Comparison of ENCODE assay signal across 31 cellular contexts in the genomic region with DNA sequence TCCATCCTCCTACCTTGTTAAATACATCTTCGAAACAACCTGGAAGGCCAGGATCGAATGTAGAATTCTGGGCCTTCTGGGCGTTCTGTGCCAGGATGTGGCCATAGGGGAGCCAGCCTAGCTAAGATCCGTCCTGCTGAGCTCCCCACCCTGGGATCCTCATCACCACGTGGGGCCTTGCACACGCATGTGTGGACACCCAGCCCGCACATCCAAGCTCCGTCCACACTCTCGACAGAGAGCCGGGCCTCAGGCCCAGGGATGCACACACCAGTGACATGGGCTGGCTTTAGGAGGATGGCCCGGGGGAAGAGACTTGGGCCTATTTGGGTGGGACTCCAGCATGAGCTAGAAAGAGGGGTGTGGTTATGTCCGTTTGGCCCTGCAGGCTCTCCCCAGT.
"Had no signal": no experiment of that assay in that cellular context is flagged by ENCODE, and none has a peak within 500 bp of the region (broad histone marks: within the 10 kb centered on the region; RNA-seq: fewer than 3 reads in every experiment).

No MANE protein-coding gene starts in this region.

- H3K9me3 ChIP-seq: colonic mucosa, esophagus squamous epithelium, left lung, psoas muscle, testis, tibial artery had no signal

- H3K27ac ChIP-seq: colonic mucosa, epithelial cell of prostate, esophagus squamous epithelium, heart right ventricle, left lung, neural progenitor cell, psoas muscle, testis, tibial artery had no signal

- H3K4me3 ChIP-seq: colonic mucosa, esophagus squamous epithelium, heart right ventricle, left lung, neural progenitor cell, psoas muscle, testis, tibial artery had no signal

- H3K4me1 Mint-ChIP-seq: endodermal cell; naive thymus-derived CD4-positive, alpha-beta T cell; nephron had no signal

- H3K9me3 Mint-ChIP-seq: dendritic cell treated with granulocyte-macrophage colony-stimulating factor and Interleukin-4, amounts not matched to agents 40 ng/mL and 50 ng/mL, for 4 days; type B pancreatic cell had no signal

- DNase-seq: colonic mucosa; effector CD8-positive, alpha-beta T cell; endodermal cell; esophagus squamous epithelium; foreskin melanocyte; glutamatergic neuron; heart right ventricle; hippocampal formation; left cardiac atrium; mammary epithelial cell; mesendoderm; midbrain; naive thymus-derived CD4-positive, alpha-beta T cell; nucleus accumbens; right cardiac atrium; small intestine; stimulated activated CD4-positive, alpha-beta T cell treated with anti-CD3 and anti-CD28 coated beads, Interleukin-12 subunit alpha, Interleukin-12 subunit beta, amount 100 ng/mL, for 4 hours; stimulated activated CD4-positive, alpha-beta T cell treated with anti-CD3 and anti-CD28 coated beads, Interleukin-1b, Interleukin-23, amount 100 ng/mL, for 48 hours; stimulated activated CD4-positive, alpha-beta T cell treated with anti-CD3 and anti-CD28 coated beads, Interleukin-4, amount 100 ng/mL, for 1 hour; stimulated activated CD8-positive, alpha-beta memory T cell treated with anti-CD3 and anti-CD28 coated beads, Interleukin-4, amount 100 ng/mL, for 48 hours; stimulated activated naive CD8-positive, alpha-beta T cell treated with anti-CD3 and anti-CD28 coated beads, Interleukin-15, Interleukin-2, amounts not matched to agents 100 U/mL and 50 U/mL, for 24 hours; substantia nigra; testis; tibial artery had no signal

- H3K4me3 Mint-ChIP-seq: dendritic cell treated with granulocyte-macrophage colony-stimulating factor and Interleukin-4, amounts not matched to agents 40 ng/mL and 50 ng/mL, for 4 days; endodermal cell; naive thymus-derived CD4-positive, alpha-beta T cell; nephron; neural progenitor cell; type B pancreatic cell had no signal

- H3K36me3 Mint-ChIP-seq: naive thymus-derived CD4-positive, alpha-beta T cell; type B pancreatic cell had no signal

- H3K27ac Mint-ChIP-seq: dendritic cell treated with granulocyte-macrophage colony-stimulating factor and Interleukin-4, amounts not matched to agents 40 ng/mL and 50 ng/mL, for 4 days; endodermal cell; naive thymus-derived CD4-positive, alpha-beta T cell; nephron; neural progenitor cell; type B pancreatic cell had no signal

- H3K4me1 ChIP-seq: colonic mucosa, esophagus squamous epithelium, heart right ventricle, left lung, psoas muscle, testis, tibial artery had no signal

- H2AFZ ChIP-seq: neural progenitor cell had no signal

- ATAC-seq: heart right ventricle; left cardiac atrium; left lung; naive thymus-derived CD4-positive, alpha-beta T cell; psoas muscle; right cardiac atrium had no signal

- H3K36me3 ChIP-seq: colonic mucosa, esophagus squamous epithelium, heart right ventricle, left lung, neural progenitor cell, tibial artery had no signal

- H3K4me2 ChIP-seq: neural progenitor cell had no signal

- H3K9ac ChIP-seq: neural progenitor cell had no signal

- H3K27me3 ChIP-seq: colonic mucosa, neural progenitor cell, testis had no signal
